8 cellular contexts compared by ENCODE assay signal in the genomic region with DNA sequence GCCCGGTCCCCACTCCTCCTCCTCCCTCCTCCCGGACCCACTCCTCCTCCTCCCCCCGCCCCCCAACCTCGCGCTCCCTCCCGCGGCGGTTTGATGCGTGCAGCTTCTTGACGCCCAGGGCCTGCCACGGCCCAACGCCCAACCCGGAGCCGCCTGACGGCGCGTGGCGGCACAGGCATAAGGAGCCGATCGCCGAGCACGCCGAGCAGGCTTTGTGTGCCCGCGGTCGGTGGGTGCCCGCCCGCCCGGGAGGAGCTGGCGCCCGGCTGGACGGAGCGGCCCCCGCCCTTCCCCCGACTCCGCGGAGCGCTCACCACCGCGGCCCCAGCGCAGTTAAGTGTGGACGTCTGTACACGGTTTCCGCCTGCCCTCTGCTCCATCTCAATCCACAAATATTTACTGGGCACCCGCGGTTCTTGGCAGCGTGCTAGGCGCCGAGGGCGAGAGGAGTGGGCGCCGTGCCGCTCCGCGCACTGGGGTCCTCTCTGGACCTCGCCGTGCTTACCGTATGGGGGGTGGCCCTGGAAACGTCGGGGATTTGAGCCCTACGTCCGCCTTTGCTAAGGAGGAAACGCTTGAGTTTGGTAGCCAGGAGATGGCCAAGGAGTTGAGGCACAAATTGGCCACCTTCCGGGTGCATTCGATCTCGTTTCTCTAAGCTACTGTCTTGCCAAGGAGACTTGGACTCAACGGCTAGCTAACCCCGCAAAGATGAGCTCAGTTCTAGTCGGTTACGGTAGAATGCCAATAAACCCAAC. TPM values are rescaled to one million over a fixed set of nuclear protein-coding genes. Genes with fewer than 3 reads are reported as not detected.
A peak's percentile ranks its signal among the peaks of the same experiment; 100 is the strongest.
DNase-seq lines count a peak whose midpoint lies in the region; ATAC-seq lines count a peak whose summit lies in the region.

No MANE protein-coding gene starts in this region.

- H3K9me3 ChIP-seq in HUES48 (ENCODE audit: control insufficient read depth, insufficient read depth, low read length), result no peaks in the 10 kb centered on the region
- no peaks in the 10 kb centered on the region for H3K9me3 ChIP-seq in endocrine pancreas (ENCODE audit: control insufficient read depth, low read length)

- peak; percentile 73 for ATAC-seq in GM21360 (IDR thresholded peaks at IDR 0.05; ENCODE audit: unreplicated experiment)

- DNase-seq in CMK (ENCODE audit: low read depth) (peak; percentile 93), NOMO-1 treated with dmso at 0.1 percent for 144 hours (lab: John Stamatoyannopoulos, UW; ENCODE audit: unreplicated experiment) (peak; percentile 90), mesenteric fat pad (ENCODE audit: low spot score) (peak; percentile 99)
- DNase-seq in activated CD8-positive, alpha-beta memory T cell treated with anti-CD3 and anti-CD28 coated beads, Interleukin-2, amount 50 U/mL, for 24 hours (ENCODE audit: extremely low read depth), result peak; percentile 93
- peak; percentile 98 for DNase-seq in stimulated activated CD8-positive, alpha-beta memory T cell treated with anti-CD3 and anti-CD28 coated beads, Interleukin-12 subunit alpha, Interleukin-12 subunit beta, amount 100 ng/mL, for 4 hours (ENCODE audit: low read depth)

- peak overlapping the region; percentile 94 for H3K9ac ChIP-seq in HUES48 (ENCODE audit: low read depth, low read length)
- peak overlapping the region; percentile 80 for H3K9ac ChIP-seq in endocrine pancreas (ENCODE audit: control insufficient read depth, insufficient read depth, low read length)

- H3K27ac ChIP-seq in HUES48 (ENCODE audit: low read depth, low read length), result peak overlapping the region; percentile 100

- H3K4me3 ChIP-seq in HUES48 (ENCODE audit: low read depth, low read length) (peak overlapping the region; percentile 96), endocrine pancreas (ENCODE audit: control insufficient read depth, insufficient read depth, low read length) (peak overlapping the region; percentile 67)

- H3K36me3 ChIP-seq in HUES48 (ENCODE audit: control insufficient read depth, insufficient read depth, low read length), result peaks cover 4% of the 10 kb centered on the region; the same call in 1 of the 2 replicates
- H3K36me3 ChIP-seq in endocrine pancreas (ENCODE audit: control insufficient read depth, insufficient read depth, low read length), result no peaks in the 10 kb centered on the region

- peaks cover 39% of the 10 kb centered on the region for H3K4me1 ChIP-seq in HUES48 (ENCODE audit: control insufficient read depth, insufficient read depth, low read length)
- no peaks in the 10 kb centered on the region for H3K4me1 ChIP-seq in endocrine pancreas (ENCODE audit: control insufficient read depth, insufficient read depth, low read length)

- H3K27me3 ChIP-seq in HUES48 (ENCODE audit: control insufficient read depth, insufficient read depth, low read length), result no peaks in the 10 kb centered on the region
- no peaks in the 10 kb centered on the region for H3K27me3 ChIP-seq in endocrine pancreas (ENCODE audit: control insufficient read depth, insufficient read depth, low read length)

RNA-seq across cellular contexts. Expression of a gene that starts 0.4 kb away (rescaled TPM):
- total RNA-seq in mesenteric fat pad, result 154 TPM

RNA-seq across cellular contexts. Expression of a gene that starts 11.0 kb away (rescaled TPM):
- total RNA-seq in mesenteric fat pad, result 89.6 TPM

RNA-seq across cellular contexts. Expression of a gene that starts 15.4 kb away (rescaled TPM):
- 64.4 TPM for total RNA-seq in mesenteric fat pad

RNA-seq across cellular contexts. Expression of a gene that starts 23.3 kb away (rescaled TPM):
- 24.4 TPM for total RNA-seq in mesenteric fat pad

RNA-seq across cellular contexts. Expression of a gene that starts 23.6 kb away (rescaled TPM):
- 20.0 TPM for total RNA-seq in mesenteric fat pad

Comparison
In these comparisons a context has a peak if more than half of its experiments do, and no peak if none do; other contexts are left out.
1. Peak in every context shown above with its lines: DNase-seq, ATAC-seq, H3K4me3 ChIP-seq and H3K27ac ChIP-seq.